ENCODE assay signal across 22 cellular contexts in the genomic region with DNA sequence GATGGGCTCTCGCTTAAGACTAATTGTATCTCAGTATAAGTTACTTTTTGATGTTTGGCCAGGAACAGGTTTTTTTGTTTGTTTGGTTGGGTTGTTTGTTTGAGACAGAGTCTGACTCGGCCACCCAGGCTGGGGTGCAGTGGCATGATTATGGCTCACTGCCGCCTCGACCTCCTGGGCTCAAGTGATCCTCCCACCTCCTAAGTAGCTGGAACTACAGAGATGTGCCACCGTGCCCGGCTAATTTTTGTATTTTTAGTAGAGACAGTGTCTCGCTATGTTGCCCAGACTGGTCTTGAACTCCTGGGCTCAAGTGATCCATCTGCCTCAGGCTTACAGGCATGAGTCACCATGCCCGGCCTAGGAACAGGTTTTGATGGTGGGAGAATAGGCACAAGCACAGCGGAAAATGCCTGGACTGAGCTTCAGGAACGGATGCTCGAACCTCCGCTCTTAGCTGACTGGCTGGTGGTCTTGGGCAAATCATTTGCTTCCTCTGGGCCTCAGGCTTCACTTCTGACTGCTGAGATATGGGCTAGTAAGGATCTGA. TPM values are rescaled to one million over a fixed set of nuclear protein-coding genes. Genes with fewer than 3 reads are reported as not detected.
DNase-seq lines count a peak whose midpoint lies in the region; ATAC-seq and TF ChIP-seq lines count a peak whose summit lies in the region.
"Had no signal": no experiment of that assay in that cellular context is flagged by ENCODE, and none has a peak within 500 bp of the region (broad histone marks: within the 10 kb centered on the region; RNA-seq: fewer than 3 reads in every experiment).

No MANE protein-coding gene starts in this region.

- H3K4me3 ChIP-seq in lower lobe of right lung (no peak overlapping the region), subcutaneous abdominal adipose tissue (ENCODE audit: low read depth in 1 of 5, low read length in 5 of 5) (no peak overlapping the region)

- peak overlapping the region in 3 of 5 experiments; percentile 9 to 62 (median 52) for H3K27ac Mint-ChIP-seq in brain
- H3K27ac Mint-ChIP-seq: activated CD8-positive, alpha-beta T cell treated with anti-CD3 and anti-CD28 coated beads for 36 hours; activated naive CD8-positive, alpha-beta T cell treated with anti-CD3 and anti-CD28 coated beads for 36 hours had no signal

- H3K9me3 ChIP-seq in lower lobe of right lung (no peaks in the 10 kb centered on the region), subcutaneous abdominal adipose tissue (ENCODE audit: control insufficient read depth in 5 of 5, low read length in 5 of 5) (no peaks in the 10 kb centered on the region)

- DNase-seq in M059J (ENCODE audit: low read depth), result peak; percentile 57
- DNase-seq in lower lobe of right lung, result no peak
- no peak for DNase-seq in 8988T
- no peak for DNase-seq in SHP77 treated with DMSO at 0.1 percent for 48 hours (lab: John Stamatoyannopoulos, UW)
- DNase-seq in NCI-H1694 (lab: John Stamatoyannopoulos, UW), result no peak
- DNase-seq: activated CD8-positive, alpha-beta T cell treated with anti-CD3 and anti-CD28 coated beads for 36 hours; activated naive CD8-positive, alpha-beta T cell treated with anti-CD3 and anti-CD28 coated beads for 36 hours; activated T-cell treated with anti-CD3 and anti-CD28 coated beads, Interleukin-2, amount 50 U/mL, for 48 hours; cerebellar nuclear complex; DND-41; mesendoderm; NCI-H1417; retina; RPMI8226; stimulated activated CD4-positive, alpha-beta T cell treated with anti-CD3 and anti-CD28 coated beads, Interleukin-1b, Interleukin-23, amount 100 ng/mL, for 48 hours; T-helper 1 cell; WERI-Rb-1 had no signal

- H3K4me3 Mint-ChIP-seq in brain, result no peak overlapping the region
- H3K4me3 Mint-ChIP-seq: activated CD8-positive, alpha-beta T cell treated with anti-CD3 and anti-CD28 coated beads for 36 hours; activated naive CD8-positive, alpha-beta T cell treated with anti-CD3 and anti-CD28 coated beads for 36 hours; CD14-positive monocyte had no signal

- no peak for ATAC-seq in lower lobe of right lung
- ATAC-seq: activated CD8-positive, alpha-beta T cell treated with anti-CD3 and anti-CD28 coated beads for 36 hours had no signal

- H3K4me1 Mint-ChIP-seq in brain, result peaks cover 57% of the 10 kb centered on the region

- H3K9me3 Mint-ChIP-seq in brain, result no peaks in the 10 kb centered on the region
- H3K9me3 Mint-ChIP-seq: activated CD8-positive, alpha-beta T cell treated with anti-CD3 and anti-CD28 coated beads for 36 hours; activated naive CD8-positive, alpha-beta T cell treated with anti-CD3 and anti-CD28 coated beads for 36 hours had no signal

- intact Hi-C loops in lower lobe of right lung (cut with DNase I), result no loop called here

- peak overlapping the region in 2 of 5 donors; percentile 34 to 39 for H3K9ac ChIP-seq in subcutaneous abdominal adipose tissue (ENCODE audit: low read length in 5 of 5)
- H3K9ac ChIP-seq: KMS-11 had no signal

- H3K36me3 ChIP-seq in lower lobe of right lung (peaks cover 3% of the 10 kb centered on the region), subcutaneous abdominal adipose tissue (ENCODE audit: control insufficient read depth in 5 of 5, insufficient read depth in 5 of 5, low read length in 5 of 5) (peaks cover 0 to 21% (median 8%) of the 10 kb centered on the region in 5 donors)
- H3K36me3 ChIP-seq: WERI-Rb-1 had no signal

- H3K4me1 ChIP-seq in lower lobe of right lung (peaks cover 69% of the 10 kb centered on the region), subcutaneous abdominal adipose tissue (ENCODE audit: control insufficient read depth in 5 of 5, insufficient read depth in 5 of 5, low read length in 5 of 5) (peaks cover 8 to 78% (median 74%) of the 10 kb centered on the region in 5 donors)

- H3K36me3 Mint-ChIP-seq in brain, result no peaks in the 10 kb centered on the region
- H3K36me3 Mint-ChIP-seq: activated naive CD8-positive, alpha-beta T cell treated with anti-CD3 and anti-CD28 coated beads for 36 hours had no signal

- H3K27me3 Mint-ChIP-seq in brain, result peaks cover 4% of the 10 kb centered on the region

- TF ChIP-seq CTCF in brain (conservative IDR thresholded peaks at IDR 0.05) (no peak), lower lobe of right lung (IDR thresholded peaks at IDR 0.05) (no peak)

- no peaks in the 10 kb centered on the region for H3K27me3 ChIP-seq in lower lobe of right lung (ENCODE audit: low read depth)
- no peaks in the 10 kb centered on the region for H3K27me3 ChIP-seq in subcutaneous abdominal adipose tissue (ENCODE audit: control insufficient read depth in 5 of 5, insufficient read depth in 4 of 5, low read length in 5 of 5)

- H3K27ac ChIP-seq in lower lobe of right lung (peak overlapping the region; percentile 0), subcutaneous abdominal adipose tissue (ENCODE audit: low read depth, low read length) (peak overlapping the region; percentile 94)
- H3K27ac ChIP-seq: HL-60, KMS-11, WERI-Rb-1 had no signal

RNA-seq across cellular contexts. Expression of a gene that starts 11.4 kb away (rescaled TPM):
- 3.1 and 5.6 TPM in 2 replicates for total RNA-seq in M059J (2014; rRNA removed; shearing (Covaris generic))
- polyA plus RNA-seq in brain (ENCODE audit: insufficient read depth, low read depth, low replicate concordance), result 50.7 TPM
- 90.6 TPM for total RNA-seq in lower lobe of right lung
- polyA plus RNA-seq: CD14-positive monocyte had no signal

RNA-seq across cellular contexts. Expression of a gene that starts 32.0 kb away (rescaled TPM):
- total RNA-seq in M059J (2014; rRNA removed; shearing (Covaris generic)), result 0.25 and 0.34 TPM in 2 replicates
- 0.24 TPM for polyA plus RNA-seq in brain (ENCODE audit: insufficient read depth, low read depth, low replicate concordance)
- 0.92 TPM for total RNA-seq in lower lobe of right lung
- polyA plus RNA-seq: CD14-positive monocyte had no signal

Comparison
In these comparisons a context has a peak if more than half of its experiments do, and no peak if none do; other contexts are left out.
1. RNA of a gene that starts 11.4 kb away (total RNA-seq): 90.6 TPM in lower lobe of right lung (single experiment); 3.1 to 5.6 TPM in M059J; every median in the first group is over 10 times any median in the second.